In the genomic region with DNA sequence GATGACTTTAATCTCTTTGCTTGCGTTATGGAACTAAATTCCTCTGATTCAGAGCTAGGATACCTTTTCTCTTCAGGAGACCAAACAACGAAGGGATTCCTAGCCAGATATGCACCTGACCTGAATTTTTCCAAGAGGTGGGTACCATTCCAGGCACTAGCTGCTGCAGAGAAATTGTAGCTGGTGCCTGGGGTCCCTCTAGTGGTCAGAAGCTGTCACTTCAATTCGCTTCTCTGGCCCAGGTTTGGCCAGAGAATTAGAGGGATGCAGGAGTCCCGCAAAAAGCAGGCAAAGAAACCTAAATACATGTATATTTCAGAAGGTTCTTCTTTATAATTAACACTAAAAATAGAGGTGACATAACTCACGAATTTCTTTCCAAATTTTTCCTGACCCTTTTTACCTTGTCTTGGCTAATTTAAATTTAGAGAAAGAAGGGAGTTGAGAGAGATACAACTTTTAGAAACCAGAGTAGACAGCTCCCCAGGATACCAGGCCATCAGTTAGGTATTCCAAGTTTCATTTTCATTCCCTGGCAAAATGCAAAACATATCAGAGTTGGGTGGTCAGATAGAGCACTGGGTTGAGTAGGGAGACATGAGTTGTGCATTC, we compare ENCODE assay signal across 7 cellular contexts. TPM values are rescaled to one million over a fixed set of nuclear protein-coding genes. Genes with fewer than 3 reads are reported as not detected.
A peak's percentile ranks its signal among the peaks of the same experiment; 100 is the strongest.
DNase-seq lines count a peak whose midpoint lies in the region; TF ChIP-seq lines count a peak whose summit lies in the region.

No MANE protein-coding gene starts in this region.

- TF ChIP-seq CTCF in left ventricle myocardium inferior (IDR thresholded peaks at IDR 0.05; ENCODE audit: borderline replicate concordance) (peak; percentile 93), smooth muscle cell (IDR thresholded peaks at IDR 0.05; ENCODE audit: borderline replicate concordance, insufficient read depth, poor library complexity, severe bottlenecking) (peak; percentile 78)

- in situ Hi-C loops in G401 (cut with HindIII; ENCODE audit: low sequenced_read_pairs): no loop called here

- peaks cover 8% of the 10 kb centered on the region for H3K4me1 ChIP-seq in left ventricle myocardium inferior
- no peaks in the 10 kb centered on the region for H3K4me1 ChIP-seq in smooth muscle cell (ENCODE audit: low read depth)

- H3K4me3 Mint-ChIP-seq in activated T-helper 1 cell treated with anti-CD3 and anti-CD28 coated beads, Interleukin-12 subunit alpha, Interleukin-12 subunit beta, Interleukin-2, Interleukin-4 antibody, amounts not matched to agents 30 ng/mL and 10 ng/mL and 1 ng/mL, durations not matched to agents 14 hours and 24 hours and 36 hours: no peak overlapping the region

- no peak overlapping the region for H3K4me3 ChIP-seq in left ventricle myocardium inferior
- H3K4me3 ChIP-seq in smooth muscle cell: no peak overlapping the region

- DNase-seq in G401 (ENCODE audit: low spot score) (peak; percentile 89), GOT3 (lab: John Stamatoyannopoulos, UW) (peak; percentile 7), NCI-H526 (lab: John Stamatoyannopoulos, UW) (peak; percentile 64 to 92), left ventricle myocardium inferior (no peak), smooth muscle cell (lab: John Stamatoyannopoulos, UW; ENCODE audit: unreplicated experiment) (no peak), 8988T (no peak)
- DNase-seq in activated T-helper 1 cell treated with anti-CD3 and anti-CD28 coated beads, Interleukin-12 subunit alpha, Interleukin-12 subunit beta, Interleukin-2, Interleukin-4 antibody, amounts not matched to agents 30 ng/mL and 10 ng/mL and 1 ng/mL, durations not matched to agents 14 hours and 24 hours and 36 hours (ENCODE audit: low spot score): peak; percentile 10

- H3K4me1 Mint-ChIP-seq in activated T-helper 1 cell treated with anti-CD3 and anti-CD28 coated beads, Interleukin-12 subunit alpha, Interleukin-12 subunit beta, Interleukin-2, Interleukin-4 antibody, amounts not matched to agents 30 ng/mL and 10 ng/mL and 1 ng/mL, durations not matched to agents 14 hours and 24 hours and 36 hours (ENCODE audit: low read depth): no peaks in the 10 kb centered on the region

- no peak overlapping the region for H2AFZ ChIP-seq in smooth muscle cell (ENCODE audit: low read depth)

- H3K27ac ChIP-seq in left ventricle myocardium inferior (replicated peaks) (no peak overlapping the region), smooth muscle cell (ENCODE audit: low read depth) (no peak overlapping the region)

- H3K27me3 ChIP-seq in left ventricle myocardium inferior (ENCODE audit: low read depth) (peaks cover 84% of the 10 kb centered on the region), smooth muscle cell (ENCODE audit: low read depth) (peaks cover 12% of the 10 kb centered on the region)

- H3K79me2 ChIP-seq in smooth muscle cell (ENCODE audit: low read depth): no peaks in the 10 kb centered on the region

- no peaks in the 10 kb centered on the region for H3F3A ChIP-seq in smooth muscle cell (ENCODE audit: low read depth)

- H3K27ac Mint-ChIP-seq in activated T-helper 1 cell treated with anti-CD3 and anti-CD28 coated beads, Interleukin-12 subunit alpha, Interleukin-12 subunit beta, Interleukin-2, Interleukin-4 antibody, amounts not matched to agents 30 ng/mL and 10 ng/mL and 1 ng/mL, durations not matched to agents 14 hours and 24 hours and 36 hours: no peak overlapping the region

- H3K36me3 ChIP-seq in left ventricle myocardium inferior: no peaks in the 10 kb centered on the region
- no peaks in the 10 kb centered on the region for H3K36me3 ChIP-seq in smooth muscle cell (ENCODE audit: low read depth)

- no peak overlapping the region for H3K9ac ChIP-seq in smooth muscle cell (ENCODE audit: low read depth)

- intact Hi-C loops in activated T-helper 1 cell treated with anti-CD3 and anti-CD28 coated beads, Interleukin-12 subunit alpha, Interleukin-12 subunit beta, Interleukin-2, Interleukin-4 antibody, amounts not matched to agents 30 ng/mL and 10 ng/mL and 1 ng/mL, durations not matched to agents 14 hours and 24 hours and 36 hours (cut with micrococcal nuclease): loop anchor here (5.0 to 10.0 kb wide), 2 partner anchors 707 to 1009 kb away; no protein-coding TSS in a partner anchor
- intact Hi-C loops in left ventricle myocardium inferior (cut with micrococcal nuclease): no loop called here

- no peaks in the 10 kb centered on the region for H3K9me3 Mint-ChIP-seq in activated T-helper 1 cell treated with anti-CD3 and anti-CD28 coated beads, Interleukin-12 subunit alpha, Interleukin-12 subunit beta, Interleukin-2, Interleukin-4 antibody, amounts not matched to agents 30 ng/mL and 10 ng/mL and 1 ng/mL, durations not matched to agents 14 hours and 24 hours and 36 hours

- no peaks in the 10 kb centered on the region for H3K36me3 Mint-ChIP-seq in activated T-helper 1 cell treated with anti-CD3 and anti-CD28 coated beads, Interleukin-12 subunit alpha, Interleukin-12 subunit beta, Interleukin-2, Interleukin-4 antibody, amounts not matched to agents 30 ng/mL and 10 ng/mL and 1 ng/mL, durations not matched to agents 14 hours and 24 hours and 36 hours (ENCODE audit: low read depth)

- no peak overlapping the region for H3K4me2 ChIP-seq in smooth muscle cell

- WGBS in smooth muscle cell (ENCODE audit: low lambda C conversion rate): 12% methylated on average over 5 of the region's 5 CpGs

- no peaks in the 10 kb centered on the region for H4K20me1 ChIP-seq in smooth muscle cell (ENCODE audit: low read depth)

- H3K9me3 ChIP-seq in left ventricle myocardium inferior (replicated peaks): no peaks in the 10 kb centered on the region
- H3K9me3 ChIP-seq in smooth muscle cell (replicated peaks; ENCODE audit: low read depth): no peaks in the 10 kb centered on the region

- H3K27me3 Mint-ChIP-seq in activated T-helper 1 cell treated with anti-CD3 and anti-CD28 coated beads, Interleukin-12 subunit alpha, Interleukin-12 subunit beta, Interleukin-2, Interleukin-4 antibody, amounts not matched to agents 30 ng/mL and 10 ng/mL and 1 ng/mL, durations not matched to agents 14 hours and 24 hours and 36 hours (ENCODE audit: insufficient read depth): peaks cover 12% of the 10 kb centered on the region

RNA-seq across cellular contexts. Expression of a gene that starts 9.6 kb away (rescaled TPM):
- total RNA-seq in G401 (2014; rRNA removed; shearing (Covaris generic)): not detected in 2 replicates
- not detected in 2 replicates for total RNA-seq in activated T-helper 1 cell treated with anti-CD3 and anti-CD28 coated beads, Interleukin-12 subunit alpha, Interleukin-12 subunit beta, Interleukin-2, Interleukin-4 antibody, amounts not matched to agents 30 ng/mL and 10 ng/mL and 1 ng/mL, durations not matched to agents 14 hours and 24 hours and 36 hours
- 10.9 TPM for total RNA-seq in left ventricle myocardium inferior
- total RNA-seq in smooth muscle cell: 0.04 TPM in 1 of 2 replicates, not detected in the other
- polyA plus RNA-seq in smooth muscle cell: 0.25 TPM in 1 of 2 replicates, not detected in the other

RNA-seq across cellular contexts. Expression of a gene that starts 42.8 kb away (rescaled TPM):
- total RNA-seq in G401 (2014; rRNA removed; shearing (Covaris generic)): not detected in 2 replicates
- not detected in 2 replicates for total RNA-seq in activated T-helper 1 cell treated with anti-CD3 and anti-CD28 coated beads, Interleukin-12 subunit alpha, Interleukin-12 subunit beta, Interleukin-2, Interleukin-4 antibody, amounts not matched to agents 30 ng/mL and 10 ng/mL and 1 ng/mL, durations not matched to agents 14 hours and 24 hours and 36 hours
- total RNA-seq in left ventricle myocardium inferior (3.7 TPM), smooth muscle cell (0.54 and 0.90 TPM in 2 replicates)
- polyA plus RNA-seq in smooth muscle cell: 0.74 and 1.2 TPM in 2 replicates

Comparison
In these comparisons a context has a peak if more than half of its experiments do, and no peak if none do; other contexts are left out.
1. DNase-seq: peak in G401 (single experiment), GOT3 (single experiment), NCI-H526 (2 of 2) and activated T-helper 1 cell treated with anti-CD3 and anti-CD28 coated beads, Interleukin-12 subunit alpha, Interleukin-12 subunit beta, Interleukin-2, Interleukin-4 antibody, amounts not matched to agents 30 ng/mL and 10 ng/mL and 1 ng/mL, durations not matched to agents 14 hours and 24 hours and 36 hours (single experiment); none in left ventricle myocardium inferior (single experiment), smooth muscle cell (single experiment) and 8988T (single experiment).
2. RNA of a gene that starts 9.6 kb away (total RNA-seq): 10.9 TPM in left ventricle myocardium inferior (single experiment); 0.04 TPM in smooth muscle cell, not detected in G401 and not detected in activated T-helper 1 cell treated with anti-CD3 and anti-CD28 coated beads, Interleukin-12 subunit alpha, Interleukin-12 subunit beta, Interleukin-2, Interleukin-4 antibody, amounts not matched to agents 30 ng/mL and 10 ng/mL and 1 ng/mL, durations not matched to agents 14 hours and 24 hours and 36 hours; every median in the first group is over 10 times any median in the second.